ENCODE assay signal across 1 cellular context in the genomic region with DNA sequence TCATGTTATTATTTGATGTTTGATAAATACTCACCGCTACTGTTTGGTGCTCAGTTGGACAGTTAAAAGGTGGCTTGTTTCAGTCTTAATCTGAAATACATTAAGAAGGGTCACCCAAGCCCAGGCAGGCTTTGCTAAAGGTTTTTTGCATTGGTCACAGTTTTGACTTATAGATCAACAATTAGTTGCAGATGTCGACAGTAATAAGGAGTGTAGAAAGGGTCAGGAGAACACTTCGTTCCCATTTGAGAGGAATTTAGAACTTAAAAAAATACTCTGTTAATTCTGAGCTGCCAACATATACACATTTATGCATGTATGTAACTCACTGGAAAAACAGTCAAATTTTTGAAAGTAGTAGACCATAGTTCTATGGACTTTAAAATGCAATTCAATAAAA.
TF ChIP-seq lines count a peak whose summit lies in the region.

No MANE protein-coding gene starts in this region.

TF ChIP-seq in IMR-90, 13 proteins besides CTCF, POLR2A, EP300 and RAD21 (continued from another document):
- TF ChIP-seq CHD1 (IDR thresholded peaks at IDR 0.05; ENCODE audit: low read depth, low read length) (no peak), USF2 (IDR thresholded peaks at IDR 0.05; ENCODE audit: low read depth, low read length) (no peak), RCOR1 (IDR thresholded peaks at IDR 0.05; ENCODE audit: insufficient replicate concordance, low read length) (no peak), MXI1 (IDR thresholded peaks at IDR 0.05; ENCODE audit: borderline replicate concordance, low read depth, low read length) (no peak), SMC3 (IDR thresholded peaks at IDR 0.05; ENCODE audit: low read depth, low read length) (no peak), CEBPB (IDR thresholded peaks at IDR 0.05; ENCODE audit: low read depth, low read length) (no peak)
